ENCODE assay signal across 17 cellular contexts in the genomic region with DNA sequence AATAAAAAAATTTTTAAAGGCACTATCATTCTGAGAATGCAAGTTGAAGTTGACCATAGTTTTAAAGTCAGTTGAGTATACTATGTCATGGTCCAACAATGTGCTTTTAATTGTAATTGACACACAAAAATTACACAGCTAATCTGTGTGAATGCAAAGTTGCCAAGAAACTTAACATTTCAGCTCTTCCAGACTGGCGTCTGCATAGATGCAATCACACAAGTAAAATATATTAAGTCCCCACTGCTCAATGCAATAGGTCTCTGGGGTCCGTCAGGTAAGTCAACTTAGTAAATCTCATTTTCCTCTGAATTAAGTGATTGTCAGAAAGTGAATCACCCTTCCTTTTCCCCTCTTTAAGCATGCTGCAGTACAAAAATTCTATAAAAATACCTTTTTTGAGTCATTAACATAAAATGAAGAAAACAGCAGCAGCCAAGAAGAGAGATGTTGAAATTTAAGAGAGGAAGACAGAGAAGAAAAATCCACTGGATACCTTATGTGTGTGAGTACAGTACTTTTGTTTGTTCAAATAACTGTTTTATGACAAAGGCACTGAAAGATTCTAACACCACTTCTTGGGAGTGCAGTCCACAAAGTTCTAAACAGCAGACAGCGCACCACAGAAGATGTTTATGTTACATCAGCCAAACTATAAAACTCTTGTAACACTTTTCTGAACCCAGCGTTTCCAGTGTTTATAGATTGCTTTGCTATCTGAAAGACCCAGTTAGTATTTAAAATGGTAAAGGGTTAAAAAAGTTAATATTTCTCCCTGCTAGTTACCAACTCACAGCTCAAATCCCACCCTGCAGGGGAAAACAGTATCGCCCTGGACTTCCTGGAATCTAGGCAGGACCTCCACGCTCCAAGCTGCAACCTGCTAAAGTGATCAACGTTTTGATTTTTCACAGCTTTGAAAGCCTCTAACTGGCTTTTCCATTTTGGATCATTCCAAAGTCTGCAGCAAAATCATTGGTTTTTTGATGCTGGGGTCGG. TPM values are rescaled to one million over a fixed set of nuclear protein-coding genes. Genes with fewer than 3 reads are reported as not detected.
DNase-seq lines count a peak whose midpoint lies in the region; ATAC-seq and TF ChIP-seq lines count a peak whose summit lies in the region.
"Had no signal": no experiment of that assay in that cellular context is flagged by ENCODE, and none has a peak within 500 bp of the region (broad histone marks: within the 10 kb centered on the region; RNA-seq: fewer than 3 reads in every experiment).

No MANE protein-coding gene starts in this region.

- H3K27me3 Mint-ChIP-seq in progenitor cell of endocrine pancreas (no peaks in the 10 kb centered on the region), Calu3 (ENCODE audit: unreplicated experiment) (no peaks in the 10 kb centered on the region)

- ATAC-seq in heart left ventricle (no peak), left ventricle myocardium superior (no peak), GM21786 (IDR thresholded peaks at IDR 0.05; ENCODE audit: unreplicated experiment) (no peak)

- no peaks in the 10 kb centered on the region for H4K20me1 ChIP-seq in Karpas-422 (ENCODE audit: insufficient read depth, low read depth, low read length)

- CTCF ChIA-PET in Calu3 (lab: Charles Lee) = no interaction called here

- H3K9me3 ChIP-seq in heart left ventricle = no peaks in the 10 kb centered on the region
- H3K9me3 ChIP-seq in esophagus squamous epithelium = no peaks in the 10 kb centered on the region
- no peaks in the 10 kb centered on the region for H3K9me3 ChIP-seq in Karpas-422 (ENCODE audit: low read length)
- H3K9me3 ChIP-seq: neutrophil had no signal

- no peak overlapping the region for H3K4me2 ChIP-seq in Karpas-422 (ENCODE audit: low read depth, low read length, poor library complexity, severe bottlenecking)

- H3K9ac ChIP-seq in Karpas-422 (ENCODE audit: low read length) = no peak overlapping the region

- peaks cover 41% of the 10 kb centered on the region for H3K4me1 Mint-ChIP-seq in progenitor cell of endocrine pancreas (ENCODE audit: low read depth)
- peaks cover 6% of the 10 kb centered on the region for H3K4me1 Mint-ChIP-seq in Calu3 (ENCODE audit: low read depth, unreplicated experiment)

- H3K9me2 ChIP-seq in Karpas-422 (replicated peaks; ENCODE audit: insufficient read depth, low read length) = no peaks in the 10 kb centered on the region

- H3K27ac Mint-ChIP-seq in progenitor cell of endocrine pancreas (no peak overlapping the region), Calu3 (ENCODE audit: unreplicated experiment) (no peak overlapping the region)
- H3K27ac Mint-ChIP-seq: CD4-positive, alpha-beta memory T cell; T-helper 2 cell treated with Interferon-gamma antibody and Interleukin-4, amounts not matched to agents 5 μg/mL and 100 μg/mL, for 36 hours had no signal

- WGBS in heart left ventricle, 4 donors = 40 to 56% (median 45%) methylated on average over 8 of the region's 8 CpGs
- WGBS in esophagus squamous epithelium, 2 donors = 56 to 64% methylated on average over 8 of the region's 8 CpGs
- WGBS in urinary bladder = 31% methylated on average over 8 of the region's 8 CpGs

- H3K36me3 Mint-ChIP-seq in progenitor cell of endocrine pancreas (ENCODE audit: insufficient read depth) (peaks cover 11% of the 10 kb centered on the region), Calu3 (ENCODE audit: insufficient read depth, unreplicated experiment) (peaks cover 10% of the 10 kb centered on the region)
- H3K36me3 Mint-ChIP-seq: CD4-positive, alpha-beta memory T cell had no signal

- H3K4me1 ChIP-seq in heart left ventricle = peaks cover 11 to 77% (median 58%) of the 10 kb centered on the region in 12 donors
- peaks cover 5 to 82% (median 17%) of the 10 kb centered on the region in 3 donors for H3K4me1 ChIP-seq in esophagus squamous epithelium
- H3K4me1 ChIP-seq in urinary bladder (ENCODE audit: insufficient read depth) = no peaks in the 10 kb centered on the region
- peaks cover 16% of the 10 kb centered on the region for H3K4me1 ChIP-seq in Karpas-422 (ENCODE audit: low read length)

- DNase-seq in heart left ventricle (no peak), left ventricle myocardium superior (no peak), esophagus squamous epithelium (lab: John Stamatoyannopoulos, UW) (no peak), progenitor cell of endocrine pancreas (ENCODE audit: low spot score, unreplicated experiment) (no peak), Calu3 (no peak), Karpas-422 (no peak)
- DNase-seq: activated CD4-positive, CD25-positive, alpha-beta regulatory T cell treated with anti-CD3 and anti-CD28 coated beads, Interleukin-2, amount 50 U/mL, for 72 hours; activated gamma-delta T cell treated with Interleukin-2 at 50 U/mL for 16 hours; CD4-positive, alpha-beta memory T cell; mesendoderm; NCI-H1694 treated with DMSO at 0.1 percent for 48 hours; NCI-H446; SHP77 treated with DMSO at 0.1 percent for 48 hours had no signal

- H3K27me3 ChIP-seq in heart left ventricle (peaks cover 0 to 14% (median 0%) of the 10 kb centered on the region in 9 donors), esophagus squamous epithelium (peaks cover 0 to 12% (median 0%) of the 10 kb centered on the region in 4 donors), Karpas-422 (ENCODE audit: low read length) (no peaks in the 10 kb centered on the region)

- intact Hi-C loops in heart left ventricle (cut with DNase I) (loop anchor here in 6 of 10 donors (10.0 kb wide), 4 partner anchors 85 to 475 kb away; partner anchors contain the start of gene TMEM135 (in 1 of the 6)), left ventricle myocardium superior (cut with micrococcal nuclease) (loop anchor here (10.0 kb wide), 1 partner anchor 85 kb away; the partner anchor contains the start of gene TMEM135), esophagus squamous epithelium (cut with DNase I) (no loop called here), Calu3 (cut with micrococcal nuclease; ENCODE audit: unreplicated experiment) (no loop called here)

- H3K4me3 Mint-ChIP-seq in progenitor cell of endocrine pancreas (ENCODE audit: low read depth) = peak overlapping the region; percentile 51
- no peak overlapping the region for H3K4me3 Mint-ChIP-seq in Calu3 (ENCODE audit: low read depth, unreplicated experiment)
- H3K4me3 Mint-ChIP-seq: CD4-positive, alpha-beta memory T cell; T-helper 2 cell treated with Interferon-gamma antibody and Interleukin-4, amounts not matched to agents 5 μg/mL and 100 μg/mL, for 36 hours had no signal

- TF ChIP-seq POLR2A in heart left ventricle (IDR thresholded peaks at IDR 0.05) (no peak), esophagus squamous epithelium (IDR thresholded peaks at IDR 0.05) (no peak)

- H2AFZ ChIP-seq in Karpas-422 (ENCODE audit: low read length) = no peak overlapping the region

- BruUV-seq in Calu3 (replicated peaks; lab: Mats Ljungman, UMichigan) = no TSS peak

- H3K27ac ChIP-seq in heart left ventricle (peak overlapping the region in 11 of 12 donors; percentile 12 to 100 (median 95)), esophagus squamous epithelium (peak overlapping the region in 3 of 4 donors; percentile 54 to 92 (median 57)), urinary bladder (ENCODE audit: low read depth) (no peak overlapping the region), Karpas-422 (ENCODE audit: low read length) (no peak overlapping the region)
- H3K27ac ChIP-seq: neutrophil had no signal

- H3K36me3 ChIP-seq in heart left ventricle = peaks cover 0 to 72% (median 37%) of the 10 kb centered on the region in 9 donors
- no peaks in the 10 kb centered on the region for H3K36me3 ChIP-seq in esophagus squamous epithelium
- no peaks in the 10 kb centered on the region for H3K36me3 ChIP-seq in urinary bladder (ENCODE audit: insufficient read depth)
- no peaks in the 10 kb centered on the region for H3K36me3 ChIP-seq in Karpas-422 (ENCODE audit: insufficient read depth, low read length)
- H3K36me3 ChIP-seq: neutrophil had no signal

- H3K79me2 ChIP-seq in Karpas-422 (ENCODE audit: low read length) = no peaks in the 10 kb centered on the region

- no peaks in the 10 kb centered on the region for H3K9me3 Mint-ChIP-seq in progenitor cell of endocrine pancreas (ENCODE audit: low read depth)
- H3K9me3 Mint-ChIP-seq in Calu3 (ENCODE audit: low read depth, unreplicated experiment) = no peaks in the 10 kb centered on the region
- H3K9me3 Mint-ChIP-seq: CD4-positive, alpha-beta memory T cell; T-helper 2 cell treated with Interferon-gamma antibody and Interleukin-4, amounts not matched to agents 5 μg/mL and 100 μg/mL, for 36 hours had no signal

- TF ChIP-seq CTCF in heart left ventricle (IDR thresholded peaks at IDR 0.05) = no peak
- TF ChIP-seq CTCF in esophagus squamous epithelium (IDR thresholded peaks at IDR 0.05) = no peak
- TF ChIP-seq CTCF in progenitor cell of endocrine pancreas (IDR thresholded peaks at IDR 0.05; ENCODE audit: unreplicated experiment) = no peak
- TF ChIP-seq CTCF in Calu3 (IDR thresholded peaks at IDR 0.05; ENCODE audit: unreplicated experiment) = no peak

- H3K4me3 ChIP-seq in heart left ventricle = peak overlapping the region in 11 of 12 donors; percentile 7 to 99 (median 91)
- H3K4me3 ChIP-seq in esophagus squamous epithelium = peak overlapping the region in 3 of 4 donors; percentile 11 to 91 (median 74)
- peak overlapping the region; percentile 12 for H3K4me3 ChIP-seq in urinary bladder (ENCODE audit: low read depth, low read length)
- no peak overlapping the region for H3K4me3 ChIP-seq in Karpas-422 (ENCODE audit: low read length)

RNA-seq across cellular contexts. Expression of gene FZD4, which starts 4.9 kb away (rescaled TPM):
- total RNA-seq in heart left ventricle (10 to 100 TPM; 16.7 to 39.6 (median 22.1) TPM), left ventricle myocardium superior (28.8 TPM), esophagus squamous epithelium (10 to 100 TPM in 1 of 4 donors, 1 to 10 TPM in 3; 1.1 to 14.3 (median 6.8) TPM), progenitor cell of endocrine pancreas (9.3 and 11.7 TPM in 2 replicates), urinary bladder (65.2 TPM), Calu3 (2022) (2.5 and 2.7 TPM in 2 replicates)
- polyA plus RNA-seq in heart left ventricle (10 to 100 TPM; 11.6 to 16.5 TPM), urinary bladder (20.0 TPM)
- total RNA-seq in Karpas-422 (2014; rRNA removed; shearing (Covaris generic); ENCODE audit: low replicate concordance) = 1.8 and 1.9 TPM in 2 replicates
- polyA plus RNA-seq: CD4-positive, alpha-beta memory T cell had no signal

Comparison
In these comparisons a context has a peak if more than half of its experiments do, and no peak if none do; other contexts are left out.
1. H3K27ac ChIP-seq: peak in heart left ventricle (11 of 12) and esophagus squamous epithelium (3 of 4); none in urinary bladder (single experiment) and Karpas-422 (single experiment).
2. intact Hi-C loops: an anchor here in heart left ventricle (10.0 kb wide) and left ventricle myocardium superior (10.0 kb wide); none called in esophagus squamous epithelium and Calu3.